1 cellular context compared by ENCODE assay signal in the genomic region with DNA sequence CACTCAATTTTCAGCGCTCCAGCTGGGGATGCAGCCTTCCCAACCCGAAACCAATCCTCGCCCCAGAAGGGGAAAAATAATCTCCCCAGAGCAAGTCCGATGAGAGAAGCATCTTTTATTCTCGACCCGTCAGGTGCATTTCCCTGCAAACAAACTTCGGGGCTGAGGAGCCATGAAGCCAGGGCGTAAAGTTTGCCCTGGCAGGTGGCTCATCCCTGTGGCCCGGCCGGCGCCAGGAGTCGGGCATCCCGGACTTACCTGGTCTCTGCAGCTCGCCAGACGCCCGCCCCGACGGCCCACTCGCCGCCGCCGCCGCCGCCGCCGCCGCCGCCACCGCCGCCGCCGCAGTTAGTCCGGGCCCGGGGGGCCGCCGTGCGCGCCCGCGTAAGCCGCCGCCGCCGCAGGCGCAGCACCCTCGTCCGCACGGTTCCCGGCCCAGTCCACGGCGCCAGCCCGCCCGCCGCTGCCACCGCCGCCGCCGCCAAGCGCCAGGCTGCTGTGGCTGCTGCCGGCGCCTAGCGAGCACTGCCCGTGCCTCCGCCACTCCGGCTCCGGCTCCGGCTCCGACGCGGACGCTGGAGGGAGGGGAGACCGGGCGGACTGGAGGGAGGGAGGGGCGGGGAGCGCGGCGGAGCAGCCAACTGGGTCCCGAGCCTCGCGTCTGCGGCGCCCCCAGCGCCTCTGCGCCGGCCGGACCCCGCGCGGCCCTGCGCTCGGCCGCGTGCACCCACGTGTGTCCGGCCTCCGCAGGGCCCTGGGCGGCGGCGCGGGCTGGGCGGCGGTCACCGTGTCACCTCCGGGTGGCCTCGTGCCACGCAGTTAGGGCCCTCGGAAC.
A peak's percentile ranks its signal among the peaks of the same experiment; 100 is the strongest.
TF ChIP-seq lines count a peak whose summit lies in the region.

A gene (minus strand): TSS at position 527 of the 835 bp plus-strand sequence. CDS start 93,547 bp downstream, outside the sequence.

TF ChIP-seq in H1, 55 proteins besides CTCF, POLR2A, EP300 and RAD21:
- peak; percentile 59 for TF ChIP-seq SUZ12 (IDR thresholded peaks at IDR 0.05; ENCODE audit: low read length)
- TF ChIP-seq, protein P1, sequence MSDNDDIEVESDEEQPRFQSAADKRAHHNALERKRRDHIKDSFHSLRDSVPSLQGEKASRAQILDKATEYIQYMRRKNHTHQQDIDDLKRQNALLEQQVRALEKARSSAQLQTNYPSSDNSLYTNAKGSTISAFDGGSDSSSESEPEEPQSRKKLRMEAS (IDR thresholded peaks at IDR 0.05), result peak; percentile 79
- TF ChIP-seq EZH2 (IDR thresholded peaks at IDR 0.05; ENCODE audit: low read depth, low read length, severe bottlenecking), result peak; percentile 28
- no peak for TF ChIP-seq CTBP2 (IDR thresholded peaks at IDR 0.05; ENCODE audit: borderline replicate concordance, insufficient read depth, insufficient read length, low read length)
- TF ChIP-seq, protein P2, sequence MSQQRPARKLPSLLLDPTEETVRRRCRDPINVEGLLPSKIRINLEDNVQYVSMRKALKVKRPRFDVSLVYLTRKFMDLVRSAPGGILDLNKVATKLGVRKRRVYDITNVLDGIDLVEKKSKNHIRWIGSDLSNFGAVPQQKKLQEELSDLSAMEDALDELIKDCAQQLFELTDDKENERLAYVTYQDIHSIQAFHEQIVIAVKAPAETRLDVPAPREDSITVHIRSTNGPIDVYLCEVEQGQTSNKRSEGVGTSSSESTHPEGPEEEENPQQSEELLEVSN (IDR thresholded peaks at IDR 0.05), result peak; percentile 66
- no peak for TF ChIP-seq RBBP5 (IDR thresholded peaks at IDR 0.05; ENCODE audit: borderline replicate concordance, low read depth, low read length)
- TF ChIP-seq PHF8 (conservative IDR thresholded peaks at IDR 0.05; ENCODE audit: low read depth, low read length), result 0 out of 2 replicates have a peak, but pooled peaks have one; percentile 36
- TF ChIP-seq KDM4A (IDR thresholded peaks at IDR 0.05; ENCODE audit: low read depth, low read length, severe bottlenecking), result peak; percentile 2
- TF ChIP-seq CHD1 (IDR thresholded peaks at IDR 0.05; ENCODE audit: low read depth, low read length), result no peak
- no peak for TF ChIP-seq CHD2 (IDR thresholded peaks at IDR 0.05; ENCODE audit: low read length)
- TF ChIP-seq TAF1 (IDR thresholded peaks at IDR 0.05; ENCODE audit: low read depth, low read length), result peak; percentile 34; the same call in 1 of the 2 replicates
- TF ChIP-seq RFX5 (IDR thresholded peaks at IDR 0.05; ENCODE audit: borderline replicate concordance, low read depth, low read length), result no peak
- TF ChIP-seq RNF2 (IDR thresholded peaks at IDR 0.05; ENCODE audit: borderline replicate concordance, low read depth, low read length, missing control alignments, poor library complexity, severe bottlenecking), result no peak
